1 cellular context compared by ENCODE assay signal in genomic region chr2:10408649-10409579, GRCh38.
TF ChIP-seq lines count a peak whose summit lies in the region.

No MANE protein-coding gene starts in this region.

TF ChIP-seq in HepG2, 621 proteins besides CTCF, POLR2A, EP300 and RAD21 (continued from another document and continues in another):
- peak; percentile 69 for TF ChIP-seq TFE3 (CRISPR knock-in tag; IDR thresholded peaks at IDR 0.05)
- peak; percentile 25; the same call in 1 of the 2 replicates for TF ChIP-seq RFXAP (CRISPR knock-in tag; IDR thresholded peaks at IDR 0.05; ENCODE audit: borderline replicate concordance)
- TF ChIP-seq GFI1 (CRISPR knock-in tag; IDR thresholded peaks at IDR 0.05; ENCODE audit: borderline replicate concordance), result 0 out of 2 replicates have a peak, but pooled peaks have one; percentile 43
- peak; percentile 78 for TF ChIP-seq MNT (IDR thresholded peaks at IDR 0.05)
- TF ChIP-seq NR2F6 (IDR thresholded peaks at IDR 0.05), result peak; percentile 22; the same call in 1 of the 2 replicates
- TF ChIP-seq NR2F6 (CRISPR knock-in tag; IDR thresholded peaks at IDR 0.05), result peak; percentile 69
- peak; percentile 66; the same call in 1 of the 2 replicates for TF ChIP-seq ELF3 (CRISPR knock-in tag; IDR thresholded peaks at IDR 0.05)
- TF ChIP-seq NFE2L1 (CRISPR knock-in tag; IDR thresholded peaks at IDR 0.05; ENCODE audit: borderline replicate concordance), result no peak
- TF ChIP-seq TFDP1 (CRISPR knock-in tag; IDR thresholded peaks at IDR 0.05; ENCODE audit: borderline replicate concordance), result peak; percentile 34; the same call in 1 of the 2 replicates
- no peak for TF ChIP-seq PLSCR1 (CRISPR knock-in tag; IDR thresholded peaks at IDR 0.05; ENCODE audit: borderline replicate concordance)
- TF ChIP-seq JDP2 (CRISPR knock-in tag; IDR thresholded peaks at IDR 0.05; ENCODE audit: borderline replicate concordance), result no peak
- TF ChIP-seq ZNF556 (CRISPR knock-in tag; IDR thresholded peaks at IDR 0.05; ENCODE audit: borderline replicate concordance), result peak; percentile 21; the same call in 1 of the 2 replicates
- TF ChIP-seq ZSCAN25 (CRISPR knock-in tag; IDR thresholded peaks at IDR 0.05), result peak; percentile 63
- no peak for TF ChIP-seq IRF9 (CRISPR knock-in tag; IDR thresholded peaks at IDR 0.05; ENCODE audit: borderline replicate concordance)
- TF ChIP-seq FOXA3 (CRISPR knock-in tag; IDR thresholded peaks at IDR 0.05), result peak; percentile 54
- no peak for TF ChIP-seq ZNF484 (CRISPR knock-in tag; IDR thresholded peaks at IDR 0.05; ENCODE audit: borderline replicate concordance, low read depth)
- TF ChIP-seq HMGXB4 (CRISPR knock-in tag; IDR thresholded peaks at IDR 0.05; ENCODE audit: borderline replicate concordance in 1 of 2, low read depth in 1 of 2), result peak in 1 of 2 experiments; percentile 78; a peak in 2 of 4 replicates
- TF ChIP-seq ARID4A (CRISPR knock-in tag; IDR thresholded peaks at IDR 0.05; ENCODE audit: borderline replicate concordance), result peak; percentile 57; the same call in 1 of the 2 replicates
- peak; percentile 57; the same call in 1 of the 2 replicates for TF ChIP-seq KLF11 (CRISPR knock-in tag; IDR thresholded peaks at IDR 0.05)
- TF ChIP-seq NFYB (CRISPR knock-in tag; IDR thresholded peaks at IDR 0.05), result peak; percentile 41; the same call in 1 of the 2 replicates
- 0 out of 2 replicates have a peak, but pooled peaks have one; percentile 61 for TF ChIP-seq PPARG (CRISPR knock-in tag; conservative IDR thresholded peaks at IDR 0.05)
- TF ChIP-seq SMC3 (IDR thresholded peaks at IDR 0.05; ENCODE audit: low read length), result peak; percentile 85
- TF ChIP-seq ZNF770 (CRISPR knock-in tag; IDR thresholded peaks at IDR 0.05), result peak; percentile 62
- TF ChIP-seq NBN (conservative IDR thresholded peaks at IDR 0.05), result no peak
- peak; percentile 71 for TF ChIP-seq CBFB (CRISPR knock-in tag; IDR thresholded peaks at IDR 0.05)
- TF ChIP-seq SP5 (CRISPR knock-in tag; IDR thresholded peaks at IDR 0.05; ENCODE audit: borderline replicate concordance, low read depth), result peak; percentile 91
- 0 out of 2 replicates have a peak, but pooled peaks have one; percentile 24 for TF ChIP-seq ZNF281 (CRISPR knock-in tag; IDR thresholded peaks at IDR 0.05; ENCODE audit: borderline replicate concordance)
- no peak for TF ChIP-seq ZBTB21 (CRISPR knock-in tag; IDR thresholded peaks at IDR 0.05)
- TF ChIP-seq BORCS8-MEF2B (CRISPR knock-in tag; IDR thresholded peaks at IDR 0.05), result peak; percentile 66; the same call in 1 of the 2 replicates
- peak; percentile 40; the same call in 1 of the 2 replicates for TF ChIP-seq ZNF235 (CRISPR knock-in tag; IDR thresholded peaks at IDR 0.05; ENCODE audit: borderline replicate concordance)
- peak; percentile 27; the same call in 1 of the 2 replicates for TF ChIP-seq NR2C2 (CRISPR knock-in tag; IDR thresholded peaks at IDR 0.05; ENCODE audit: borderline replicate concordance)
- peak; percentile 41 for TF ChIP-seq ELF1 (CRISPR knock-in tag; IDR thresholded peaks at IDR 0.05)
- TF ChIP-seq CREM (IDR thresholded peaks at IDR 0.05), result 0 out of 2 replicates have a peak, but pooled peaks have one; percentile 35
- no peak for TF ChIP-seq CREM (CRISPR knock-in tag; IDR thresholded peaks at IDR 0.05)
- TF ChIP-seq ZNF10 (CRISPR knock-in tag; IDR thresholded peaks at IDR 0.05; ENCODE audit: borderline replicate concordance, low read depth), result no peak
- no peak for TF ChIP-seq MLLT10 (CRISPR knock-in tag; IDR thresholded peaks at IDR 0.05)
- TF ChIP-seq ZNF510 (CRISPR knock-in tag; IDR thresholded peaks at IDR 0.05; ENCODE audit: low read depth), result peak; percentile 10; the same call in 1 of the 2 replicates
- TF ChIP-seq HIVEP1 (CRISPR knock-in tag; IDR thresholded peaks at IDR 0.05), result no peak
- TF ChIP-seq, protein P1, sequence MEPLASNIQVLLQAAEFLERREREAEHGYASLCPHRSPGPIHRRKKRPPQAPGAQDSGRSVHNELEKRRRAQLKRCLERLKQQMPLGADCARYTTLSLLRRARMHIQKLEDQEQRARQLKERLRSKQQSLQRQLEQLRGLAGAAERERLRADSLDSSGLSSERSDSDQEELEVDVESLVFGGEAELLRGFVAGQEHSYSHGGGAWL (CRISPR knock-in tag; IDR thresholded peaks at IDR 0.05), result peak; percentile 72
- TF ChIP-seq ZSCAN31 (CRISPR knock-in tag; IDR thresholded peaks at IDR 0.05; ENCODE audit: low read depth), result peak; percentile 83
- no peak for TF ChIP-seq ZNF850 (CRISPR knock-in tag; conservative IDR thresholded peaks at IDR 0.05)
- TF ChIP-seq THRA (CRISPR knock-in tag; IDR thresholded peaks at IDR 0.05; ENCODE audit: borderline replicate concordance), result peak; percentile 69
